Comparison of ENCODE assay signal across 31 cellular contexts in the genomic region with DNA sequence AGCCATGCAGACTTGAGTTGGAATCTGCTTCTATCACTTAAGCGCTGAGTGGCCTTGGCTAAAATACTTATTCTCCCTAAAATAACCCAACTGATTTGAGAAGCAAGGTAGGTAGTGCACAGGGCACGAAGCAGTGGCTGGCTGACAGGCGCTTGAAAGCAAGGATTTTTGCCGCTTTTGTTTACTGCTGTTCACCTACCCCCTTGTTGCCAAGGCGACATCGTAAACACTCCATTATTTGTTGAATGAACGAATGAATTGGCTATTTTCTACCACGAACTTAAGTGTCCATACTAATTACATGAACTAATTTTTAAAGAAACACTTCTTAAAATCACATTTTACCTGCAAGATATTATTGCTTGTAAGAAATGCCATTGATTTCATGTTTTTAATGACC.
DNase-seq lines count a peak whose midpoint lies in the region; ATAC-seq and TF ChIP-seq lines count a peak whose summit lies in the region.
"Had no signal": no experiment of that assay in that cellular context is flagged by ENCODE, and none has a peak within 500 bp of the region (broad histone marks: within the 10 kb centered on the region; RNA-seq: fewer than 3 reads in every experiment).

No MANE protein-coding gene starts in this region.

- no peak for ATAC-seq in GM21786 (IDR thresholded peaks at IDR 0.05; ENCODE audit: unreplicated experiment)
- ATAC-seq: activated naive CD8-positive, alpha-beta T cell treated with anti-CD3 and anti-CD28 coated beads, Interleukin-2, amount 50 U/mL, for 24 hours; activated T-cell treated with anti-CD3 and anti-CD28 coated beads, Interleukin-2, amount 50 U/mL, for 72 hours; CD8-positive, alpha-beta T cell; right cardiac atrium; stimulated activated naive CD8-positive, alpha-beta T cell treated with anti-CD3 and anti-CD28 coated beads, Interleukin-15, amount 100 ng/mL, for 72 hours had no signal

- H3K23ac ChIP-seq in mesendoderm (ENCODE audit: low read length), result no peak overlapping the region

- TF ChIP-seq CTCF in osteoblast (IDR thresholded peaks at IDR 0.05; ENCODE audit: extremely low read depth, low read depth, low read length), result no peak

- no peak overlapping the region for H3K56ac ChIP-seq in mesendoderm (ENCODE audit: low read length)

- no peak overlapping the region for H2AFZ ChIP-seq in osteoblast (ENCODE audit: low read length)

- no peak overlapping the region for H2BK15ac ChIP-seq in mesendoderm (replicated peaks; ENCODE audit: low read depth)

- peaks cover 28% of the 10 kb centered on the region for H4K20me1 ChIP-seq in osteoblast (ENCODE audit: insufficient read depth, low read length)

- H3K79me1 ChIP-seq in mesendoderm (ENCODE audit: low read length), result no peaks in the 10 kb centered on the region

- no peak overlapping the region for H2BK120ac ChIP-seq in mesendoderm (ENCODE audit: low read depth, low read length)

- H4K5ac ChIP-seq in mesendoderm (ENCODE audit: low read length), result no peak overlapping the region

- H4K8ac ChIP-seq in mesendoderm (ENCODE audit: low read depth, low read length), result no peak overlapping the region

- no peak overlapping the region for H3K4me2 ChIP-seq in mesendoderm (ENCODE audit: low read length)
- H3K4me2 ChIP-seq in osteoblast (ENCODE audit: insufficient read depth, low read length), result no peak overlapping the region

- no peak overlapping the region for H3K4me3 ChIP-seq in mesendoderm (ENCODE audit: low read length)
- no peak overlapping the region for H3K4me3 ChIP-seq in osteoblast (ENCODE audit: insufficient read depth, low read length)
- H3K4me3 ChIP-seq: coronary artery, left ventricle myocardium inferior, Peyer's patch, tibial artery had no signal

- H2AK5ac ChIP-seq in mesendoderm (ENCODE audit: low read length), result no peak overlapping the region

- H3K27ac ChIP-seq in mesendoderm (ENCODE audit: low read depth, low read length), result no peak overlapping the region
- H3K27ac ChIP-seq in osteoblast (ENCODE audit: low read depth, low read length), result no peak overlapping the region
- H3K27ac ChIP-seq: coronary artery, HL-60, left ventricle myocardium inferior, Peyer's patch, tibial artery had no signal

- H2BK5ac ChIP-seq in mesendoderm (ENCODE audit: low read length), result no peak overlapping the region

- no peak overlapping the region for H3K18ac ChIP-seq in mesendoderm (ENCODE audit: low read length)

- no peaks in the 10 kb centered on the region for H3K9me3 ChIP-seq in osteoblast (ENCODE audit: low read depth, low read length)
- H3K9me3 ChIP-seq: left ventricle myocardium inferior, Peyer's patch, tibial artery had no signal

- no peak overlapping the region for H3K4ac ChIP-seq in mesendoderm (ENCODE audit: low read depth, low read length)

- no CpG with 5 or more reads among the region's 8 CpGs for WGBS in mesendoderm (ENCODE audit: extremely low coverage, insufficient coverage, low lambda C conversion rate)

- no peak overlapping the region for H3K9ac ChIP-seq in mesendoderm (ENCODE audit: low read length)

- H3K36me3 ChIP-seq in mesendoderm (ENCODE audit: control insufficient read depth, insufficient read depth, low read length) (no peaks in the 10 kb centered on the region), osteoblast (ENCODE audit: insufficient read depth, low read length) (peaks cover 8% of the 10 kb centered on the region)
- H3K36me3 ChIP-seq: Peyer's patch had no signal

- peak; percentile 7 for DNase-seq in NCI-H345 (lab: John Stamatoyannopoulos, UW)
- DNase-seq in NCI-H345 treated with DMSO at 0.1 percent for 48 hours (lab: John Stamatoyannopoulos, UW; ENCODE audit: unreplicated experiment), result no peak
- peak; percentile 28 for DNase-seq in HuH-7.5 (ENCODE audit: low spot score)
- peak; percentile 98 for DNase-seq in NCI-H748 (lab: John Stamatoyannopoulos, UW; ENCODE audit: unreplicated experiment)
- peak; percentile 65 for DNase-seq in mesendoderm
- no peak for DNase-seq in C1 segment of cervical spinal cord (lab: John Stamatoyannopoulos, UW)
- no peak for DNase-seq in osteoblast (ENCODE audit: insufficient read length, low spot score, missing footprints)
- DNase-seq: activated CD4-positive, alpha-beta memory T cell treated with anti-CD3 and anti-CD28 coated beads for 36 hours; activated CD4-positive, alpha-beta T cell treated with anti-CD3 and anti-CD28 coated beads for 1 hour; activated naive CD8-positive, alpha-beta T cell treated with anti-CD3 and anti-CD28 coated beads, Interleukin-2, amount 50 U/mL, for 24 hours; activated T-cell treated with anti-CD3 and anti-CD28 coated beads, Interleukin-2, amount 50 U/mL, for 72 hours; CD8-positive, alpha-beta T cell; effector CD8-positive, alpha-beta T cell; glutamatergic neuron; islet precursor cell; left ventricle myocardium inferior; mesenchymal stem cell; MV-4-11; NCI-H2171; NCI-H524 treated with DMSO at 0.1 percent for 48 hours; Peyer's patch; posterior cingulate gyrus; right cardiac atrium; SIG-M5; stimulated activated CD4-positive, alpha-beta T cell treated with anti-CD3 and anti-CD28 coated beads, Interleukin-1b, Interleukin-23, amount 100 ng/mL, for 48 hours; stimulated activated CD8-positive, alpha-beta memory T cell treated with anti-CD3 and anti-CD28 coated beads, Interleukin-4, amount 100 ng/mL, for 48 hours; stimulated activated naive CD8-positive, alpha-beta T cell treated with anti-CD3 and anti-CD28 coated beads, Interleukin-15, amount 100 ng/mL, for 72 hours; tibial artery had no signal

- peaks cover 1% of the 10 kb centered on the region for H3K4me1 ChIP-seq in mesendoderm (ENCODE audit: control insufficient read depth, low read depth, low read length)
- H3K4me1 ChIP-seq in osteoblast (ENCODE audit: insufficient read depth, low read length), result peaks cover 26% of the 10 kb centered on the region

- H3K27me3 ChIP-seq in mesendoderm (ENCODE audit: insufficient read depth, low read length, poor library complexity) (no peaks in the 10 kb centered on the region), osteoblast (ENCODE audit: insufficient read depth, low read length) (no peaks in the 10 kb centered on the region)
- H3K27me3 ChIP-seq: Peyer's patch, tibial artery had no signal

- no peaks in the 10 kb centered on the region for H3K79me2 ChIP-seq in mesendoderm (ENCODE audit: control insufficient read depth, insufficient read depth, low read length)
- H3K79me2 ChIP-seq in osteoblast (ENCODE audit: insufficient read depth, low read length), result peaks cover 71% of the 10 kb centered on the region

Comparison
In these comparisons a context has a peak if more than half of its experiments do, and no peak if none do; other contexts are left out.
1. DNase-seq: peak in NCI-H345 (single experiment), HuH-7.5 (single experiment), NCI-H748 (single experiment) and mesendoderm (single experiment); none in NCI-H345 treated with DMSO at 0.1 percent for 48 hours (single experiment), C1 segment of cervical spinal cord (0 of 14) and osteoblast (single experiment).